Comparison of ENCODE assay signal across 17 cellular contexts in genomic region chr1:97562096-97562495, GRCh38.
DNase-seq lines count a peak whose midpoint lies in the region; ATAC-seq and FAIRE-seq lines count a peak whose summit lies in the region.
"Had no signal": no experiment of that assay in that cellular context is flagged by ENCODE, and none has a peak within 500 bp of the region (broad histone marks: within the 10 kb centered on the region; RNA-seq: fewer than 3 reads in every experiment).

No MANE protein-coding gene starts in this region.

- no peaks in the 10 kb centered on the region for H3K4me1 Mint-ChIP-seq in stimulated activated naive CD8-positive, alpha-beta T cell treated with anti-CD3 and anti-CD28 coated beads, Interleukin-15, amount 100 ng/mL, for 72 hours

- H3K4me1 ChIP-seq in GM23248 (ENCODE audit: insufficient read depth), result peaks cover 13% of the 10 kb centered on the region
- H3K4me1 ChIP-seq: HAP-1 had no signal

- H3K4me3 Mint-ChIP-seq in stimulated activated naive CD8-positive, alpha-beta T cell treated with anti-CD3 and anti-CD28 coated beads, Interleukin-15, amount 100 ng/mL, for 72 hours, result no peak overlapping the region
- H3K4me3 Mint-ChIP-seq: CD8-positive, alpha-beta T cell had no signal

- no peaks in the 10 kb centered on the region for H3K27me3 Mint-ChIP-seq in stimulated activated naive CD8-positive, alpha-beta T cell treated with anti-CD3 and anti-CD28 coated beads, Interleukin-15, amount 100 ng/mL, for 72 hours

- no peaks in the 10 kb centered on the region for H3K79me2 ChIP-seq in GM23248 (ENCODE audit: insufficient read depth)

- H3K4me3 ChIP-seq in GM23248, result no peak overlapping the region
- H3K4me3 ChIP-seq: BLaER1 treated with 17β-estradiol and CSF1 and Interleukin-3, amounts not matched to agents 10 nM and 100 nM; HAP-1; K562 had no signal

- no peak overlapping the region for H3K27ac Mint-ChIP-seq in stimulated activated naive CD8-positive, alpha-beta T cell treated with anti-CD3 and anti-CD28 coated beads, Interleukin-15, amount 100 ng/mL, for 72 hours
- H3K27ac Mint-ChIP-seq: CD8-positive, alpha-beta T cell had no signal

- in situ Hi-C loops in GM23248 (cut with MboI), result no loop called here

- FAIRE-seq in endometrium (lab: Jason Lieb, UNC), result peak; percentile 97
- FAIRE-seq: K562 had no signal

- H3K9me3 Mint-ChIP-seq in stimulated activated naive CD8-positive, alpha-beta T cell treated with anti-CD3 and anti-CD28 coated beads, Interleukin-15, amount 100 ng/mL, for 72 hours, result no peaks in the 10 kb centered on the region
- H3K9me3 Mint-ChIP-seq: CD8-positive, alpha-beta T cell had no signal

- no peak overlapping the region for H2AFZ ChIP-seq in GM23248

- H3K9ac ChIP-seq in GM23248, result no peak overlapping the region
- H3K9ac ChIP-seq: BLaER1 treated with 17β-estradiol and CSF1 and Interleukin-3, amounts not matched to agents 10 nM and 100 nM had no signal

- peaks cover 11% of the 10 kb centered on the region for H3F3A ChIP-seq in GM23248 (ENCODE audit: insufficient read depth)

- peak; percentile 44 for DNase-seq in AG20443 (ENCODE audit: low spot score)
- peak; percentile 33 for DNase-seq in GM23248
- DNase-seq in putamen (ENCODE audit: low spot score), result peak; percentile 44
- DNase-seq in stimulated activated naive CD8-positive, alpha-beta T cell treated with anti-CD3 and anti-CD28 coated beads, Interleukin-15, amount 100 ng/mL, for 72 hours, result no peak
- DNase-seq: ACHN; Calu3; CD8-positive, alpha-beta T cell; NCI-H1694 treated with DMSO at 0.1 percent for 48 hours; NCI-H510A; NCI-H774; SHP77 treated with DMSO at 0.1 percent for 48 hours had no signal

- no peaks in the 10 kb centered on the region for H3K9me3 ChIP-seq in GM23248 (ENCODE audit: low read depth)
- H3K9me3 ChIP-seq: HAP-1 had no signal

- no peaks in the 10 kb centered on the region for H4K20me1 ChIP-seq in GM23248 (ENCODE audit: insufficient read depth)

- H3K36me3 ChIP-seq in GM23248 (ENCODE audit: low read depth), result 0 out of 2 replicates have a peak, but pooled peaks cover 6% of the 10 kb centered on the region
- H3K36me3 ChIP-seq: HAP-1 had no signal

- H3K27me3 ChIP-seq in GM23248 (replicated peaks; ENCODE audit: insufficient read depth), result no peaks in the 10 kb centered on the region
- H3K27me3 ChIP-seq: BLaER1 treated with 17β-estradiol and CSF1 and Interleukin-3, amounts not matched to agents 10 nM and 100 nM had no signal

- H3K9me2 ChIP-seq in GM23248 (ENCODE audit: insufficient read depth), result no peaks in the 10 kb centered on the region

- no peak for ATAC-seq in stimulated activated naive CD8-positive, alpha-beta T cell treated with anti-CD3 and anti-CD28 coated beads, Interleukin-15, amount 100 ng/mL, for 72 hours
- ATAC-seq in HG02884 (IDR thresholded peaks at IDR 0.05; ENCODE audit: unreplicated experiment), result no peak
- ATAC-seq in HG03108 (IDR thresholded peaks at IDR 0.05; ENCODE audit: unreplicated experiment), result no peak
- ATAC-seq: CD8-positive, alpha-beta T cell; K562 had no signal

- H3K4me2 ChIP-seq in GM23248 (ENCODE audit: unreplicated experiment), result peak overlapping the region; percentile 45
- H3K4me2 ChIP-seq: BLaER1 treated with 17β-estradiol and CSF1 and Interleukin-3, amounts not matched to agents 10 nM and 100 nM had no signal

- H3K27ac ChIP-seq in GM23248, result no peak overlapping the region
- H3K27ac ChIP-seq: BLaER1 treated with 17β-estradiol and CSF1 and Interleukin-3, amounts not matched to agents 10 nM and 100 nM had no signal

Comparison
In these comparisons a context has a peak if more than half of its experiments do, and no peak if none do; other contexts are left out.
1. DNase-seq: peak in AG20443 (single experiment), GM23248 (single experiment) and putamen (single experiment); none in stimulated activated naive CD8-positive, alpha-beta T cell treated with anti-CD3 and anti-CD28 coated beads, Interleukin-15, amount 100 ng/mL, for 72 hours (0 of 2).